1 cellular context compared by ENCODE assay signal in the genomic region with DNA sequence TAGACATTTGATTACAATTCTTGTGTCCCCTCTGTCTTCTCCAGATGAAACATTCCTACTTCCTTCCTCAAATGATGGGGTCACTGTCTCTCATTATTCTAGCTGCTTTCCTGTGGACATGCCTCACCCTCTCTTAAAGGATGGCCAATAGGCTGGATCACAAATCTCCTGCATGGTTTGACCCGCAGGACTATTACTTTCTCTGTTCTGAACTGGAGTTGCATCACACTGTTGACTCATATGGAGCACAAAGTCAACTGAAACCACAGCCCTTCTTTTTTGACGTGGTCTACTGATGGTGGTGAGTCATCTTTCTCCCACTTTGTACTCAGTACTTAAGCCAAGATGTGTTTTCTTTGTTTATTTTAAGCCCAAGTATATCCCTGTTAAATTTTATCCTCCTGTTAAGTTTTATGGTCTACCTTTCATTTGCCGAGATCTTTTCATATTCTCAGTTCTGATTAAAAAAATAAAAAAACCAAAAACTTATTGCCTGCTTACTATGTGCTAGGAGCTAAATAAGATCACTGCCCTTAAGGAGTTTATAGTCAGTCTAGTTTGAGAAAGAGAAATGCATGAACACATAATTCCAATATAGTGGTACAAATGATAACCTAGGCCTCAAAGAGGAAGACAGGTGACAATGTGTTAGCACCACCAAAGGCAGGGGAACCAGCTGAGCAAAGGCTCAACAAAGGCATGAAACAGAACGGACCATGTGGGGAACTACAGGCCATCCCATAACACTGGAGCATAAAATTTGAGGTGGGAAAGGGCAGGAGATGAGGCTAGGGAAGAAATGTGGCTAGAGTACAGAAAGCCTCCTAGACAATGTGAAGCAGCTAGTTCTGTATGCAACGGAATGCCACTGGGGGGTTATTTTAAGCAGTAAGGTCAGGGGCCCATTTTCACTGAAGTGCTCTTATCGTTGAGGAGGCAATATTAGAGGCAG.
A peak's percentile ranks its signal among the peaks of the same experiment; 100 is the strongest.
TF ChIP-seq lines count a peak whose summit lies in the region.

No MANE protein-coding gene starts in this region.

TF ChIP-seq in HEK293, 187 proteins besides CTCF, POLR2A, EP300 and RAD21 (continued from another document and continues in another):
- TF ChIP-seq, protein P1, sequence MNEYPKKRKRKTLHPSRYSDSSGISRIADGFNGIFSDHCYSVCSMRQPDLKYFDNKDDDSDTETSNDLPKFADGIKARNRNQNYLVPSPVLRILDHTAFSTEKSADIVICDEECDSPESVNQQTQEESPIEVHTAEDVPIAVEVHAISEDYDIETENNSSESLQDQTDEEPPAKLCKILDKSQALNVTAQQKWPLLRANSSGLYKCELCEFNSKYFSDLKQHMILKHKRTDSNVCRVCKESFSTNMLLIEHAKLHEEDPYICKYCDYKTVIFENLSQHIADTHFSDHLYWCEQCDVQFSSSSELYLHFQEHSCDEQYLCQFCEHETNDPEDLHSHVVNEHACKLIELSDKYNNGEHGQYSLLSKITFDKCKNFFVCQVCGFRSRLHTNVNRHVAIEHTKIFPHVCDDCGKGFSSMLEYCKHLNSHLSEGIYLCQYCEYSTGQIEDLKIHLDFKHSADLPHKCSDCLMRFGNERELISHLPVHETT (tag by site-specific recombination; IDR thresholded peaks at IDR 0.05), result peak; percentile 70
- peak; percentile 88; the same call in 1 of the 2 replicates for TF ChIP-seq ZNF324 (tag by site-specific recombination; IDR thresholded peaks at IDR 0.05)
- TF ChIP-seq OSR2 (tag by site-specific recombination; IDR thresholded peaks at IDR 0.05), result peak; percentile 73; the same call in 1 of the 2 replicates
- no peak for TF ChIP-seq KLF9 (tag by site-specific recombination; IDR thresholded peaks at IDR 0.05; ENCODE audit: low read depth)
- TF ChIP-seq TCF7L2 (IDR thresholded peaks at IDR 0.05; ENCODE audit: borderline replicate concordance, low read depth, low read length), result 0 out of 2 replicates have a peak, but pooled peaks have one; percentile 18
- no peak for TF ChIP-seq ZNF292 (tag by site-specific recombination; IDR thresholded peaks at IDR 0.05; ENCODE audit: borderline replicate concordance, low read depth)
- TF ChIP-seq, protein P2, sequence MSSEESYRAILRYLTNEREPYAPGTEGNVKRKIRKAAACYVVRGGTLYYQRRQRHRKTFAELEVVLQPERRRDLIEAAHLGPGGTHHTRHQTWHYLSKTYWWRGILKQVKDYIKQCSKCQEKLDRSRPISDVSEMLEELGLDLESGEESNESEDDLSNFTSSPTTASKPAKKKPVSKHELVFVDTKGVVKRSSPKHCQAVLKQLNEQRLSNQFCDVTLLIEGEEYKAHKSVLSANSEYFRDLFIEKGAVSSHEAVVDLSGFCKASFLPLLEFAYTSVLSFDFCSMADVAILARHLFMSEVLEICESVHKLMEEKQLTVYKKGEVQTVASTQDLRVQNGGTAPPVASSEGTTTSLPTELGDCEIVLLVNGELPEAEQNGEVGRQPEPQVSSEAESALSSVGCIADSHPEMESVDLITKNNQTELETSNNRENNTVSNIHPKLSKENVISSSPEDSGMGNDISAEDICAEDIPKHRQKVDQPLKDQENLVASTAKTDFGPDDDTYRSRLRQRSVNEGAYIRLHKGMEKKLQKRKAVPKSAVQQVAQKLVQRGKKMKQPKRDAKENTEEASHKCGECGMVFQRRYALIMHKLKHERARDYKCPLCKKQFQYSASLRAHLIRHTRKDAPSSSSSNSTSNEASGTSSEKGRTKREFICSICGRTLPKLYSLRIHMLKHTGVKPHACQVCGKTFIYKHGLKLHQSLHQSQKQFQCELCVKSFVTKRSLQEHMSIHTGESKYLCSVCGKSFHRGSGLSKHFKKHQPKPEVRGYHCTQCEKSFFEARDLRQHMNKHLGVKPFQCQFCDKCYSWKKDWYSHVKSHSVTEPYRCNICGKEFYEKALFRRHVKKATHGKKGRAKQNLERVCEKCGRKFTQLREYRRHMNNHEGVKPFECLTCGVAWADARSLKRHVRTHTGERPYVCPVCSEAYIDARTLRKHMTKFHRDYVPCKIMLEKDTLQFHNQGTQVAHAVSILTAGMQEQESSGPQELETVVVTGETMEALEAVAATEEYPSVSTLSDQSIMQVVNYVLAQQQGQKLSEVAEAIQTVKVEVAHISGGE (tag by site-specific recombination; conservative IDR thresholded peaks at IDR 0.05; ENCODE audit: low read depth), result no peak
- 0 out of 2 replicates have a peak, but pooled peaks have one; percentile 9 for TF ChIP-seq SCRT2 (tag by site-specific recombination; IDR thresholded peaks at IDR 0.05)
- TF ChIP-seq ZBTB1 (tag by site-specific recombination; IDR thresholded peaks at IDR 0.05), result 0 out of 2 replicates have a peak, but pooled peaks have one; percentile 39
- TF ChIP-seq, protein P3, sequence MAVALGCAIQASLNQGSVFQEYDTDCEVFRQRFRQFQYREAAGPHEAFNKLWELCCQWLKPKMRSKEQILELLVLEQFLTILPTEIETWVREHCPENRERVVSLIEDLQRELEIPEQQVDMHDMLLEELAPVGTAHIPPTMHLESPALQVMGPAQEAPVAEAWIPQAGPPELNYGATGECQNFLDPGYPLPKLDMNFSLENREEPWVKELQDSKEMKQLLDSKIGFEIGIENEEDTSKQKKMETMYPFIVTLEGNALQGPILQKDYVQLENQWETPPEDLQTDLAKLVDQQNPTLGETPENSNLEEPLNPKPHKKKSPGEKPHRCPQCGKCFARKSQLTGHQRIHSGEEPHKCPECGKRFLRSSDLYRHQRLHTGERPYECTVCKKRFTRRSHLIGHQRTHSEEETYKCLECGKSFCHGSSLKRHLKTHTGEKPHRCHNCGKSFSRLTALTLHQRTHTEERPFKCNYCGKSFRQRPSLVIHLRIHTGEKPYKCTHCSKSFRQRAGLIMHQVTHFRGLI (tag by site-specific recombination; IDR thresholded peaks at IDR 0.05), result 0 out of 2 replicates have a peak, but pooled peaks have one; percentile 38
- TF ChIP-seq, protein P4, sequence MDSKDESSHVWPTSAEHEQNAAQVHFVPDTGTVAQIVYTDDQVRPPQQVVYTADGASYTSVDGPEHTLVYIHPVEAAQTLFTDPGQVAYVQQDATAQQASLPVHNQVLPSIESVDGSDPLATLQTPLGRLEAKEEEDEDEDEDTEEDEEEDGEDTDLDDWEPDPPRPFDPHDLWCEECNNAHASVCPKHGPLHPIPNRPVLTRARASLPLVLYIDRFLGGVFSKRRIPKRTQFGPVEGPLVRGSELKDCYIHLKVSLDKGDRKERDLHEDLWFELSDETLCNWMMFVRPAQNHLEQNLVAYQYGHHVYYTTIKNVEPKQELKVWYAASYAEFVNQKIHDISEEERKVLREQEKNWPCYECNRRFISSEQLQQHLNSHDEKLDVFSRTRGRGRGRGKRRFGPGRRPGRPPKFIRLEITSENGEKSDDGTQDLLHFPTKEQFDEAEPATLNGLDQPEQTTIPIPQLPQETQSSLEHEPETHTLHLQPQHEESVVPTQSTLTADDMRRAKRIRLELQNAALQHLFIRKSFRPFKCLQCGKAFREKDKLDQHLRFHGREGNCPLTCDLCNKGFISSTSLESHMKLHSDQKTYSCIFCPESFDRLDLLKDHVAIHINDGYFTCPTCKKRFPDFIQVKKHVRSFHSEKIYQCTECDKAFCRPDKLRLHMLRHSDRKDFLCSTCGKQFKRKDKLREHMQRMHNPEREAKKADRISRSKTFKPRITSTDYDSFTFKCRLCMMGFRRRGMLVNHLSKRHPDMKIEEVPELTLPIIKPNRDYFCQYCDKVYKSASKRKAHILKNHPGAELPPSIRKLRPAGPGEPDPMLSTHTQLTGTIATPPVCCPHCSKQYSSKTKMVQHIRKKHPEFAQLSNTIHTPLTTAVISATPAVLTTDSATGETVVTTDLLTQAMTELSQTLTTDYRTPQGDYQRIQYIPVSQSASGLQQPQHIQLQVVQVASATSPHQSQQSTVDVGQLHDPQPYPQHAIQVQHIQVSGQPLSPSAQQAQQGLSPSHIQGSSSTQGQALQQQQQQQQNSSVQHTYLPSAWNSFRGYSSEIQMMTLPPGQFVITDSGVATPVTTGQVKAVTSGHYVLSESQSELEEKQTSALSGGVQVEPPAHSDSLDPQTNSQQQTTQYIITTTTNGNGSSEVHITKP (tag by site-specific recombination; IDR thresholded peaks at IDR 0.05), result peak; percentile 90
- no peak for TF ChIP-seq ZIC2 (tag by site-specific recombination; IDR thresholded peaks at IDR 0.05)
- TF ChIP-seq ZNF510 (tag by site-specific recombination; IDR thresholded peaks at IDR 0.05; ENCODE audit: insufficient replicate concordance), result peak; percentile 37
- peak; percentile 70 for TF ChIP-seq ZFP69B (tag by site-specific recombination; IDR thresholded peaks at IDR 0.05)
- peak; percentile 41; the same call in 1 of the 2 replicates for TF ChIP-seq ZSCAN23 (tag by site-specific recombination; IDR thresholded peaks at IDR 0.05)
- TF ChIP-seq ZNF133 (tag by site-specific recombination; IDR thresholded peaks at IDR 0.05), result no peak
- TF ChIP-seq ZNF610 (tag by site-specific recombination; IDR thresholded peaks at IDR 0.05; ENCODE audit: borderline replicate concordance), result no peak
- TF ChIP-seq REPIN1 (tag by site-specific recombination; IDR thresholded peaks at IDR 0.05; ENCODE audit: low read depth), result no peak
- TF ChIP-seq MZF1 (tag by site-specific recombination; IDR thresholded peaks at IDR 0.05; ENCODE audit: borderline replicate concordance), result no peak
- no peak for TF ChIP-seq ZNF792 (tag by site-specific recombination; IDR thresholded peaks at IDR 0.05)
- no peak for TF ChIP-seq ZNF221 (tag by site-specific recombination; IDR thresholded peaks at IDR 0.05; ENCODE audit: borderline replicate concordance)
- TF ChIP-seq IKZF3 (tag by site-specific recombination; IDR thresholded peaks at IDR 0.05), result peak; percentile 76
- no peak for TF ChIP-seq ZNF624 (tag by site-specific recombination; IDR thresholded peaks at IDR 0.05)
- TF ChIP-seq ZSCAN30 (tag by site-specific recombination; IDR thresholded peaks at IDR 0.05), result peak; percentile 29; the same call in 1 of the 2 replicates
- TF ChIP-seq, protein P5, sequence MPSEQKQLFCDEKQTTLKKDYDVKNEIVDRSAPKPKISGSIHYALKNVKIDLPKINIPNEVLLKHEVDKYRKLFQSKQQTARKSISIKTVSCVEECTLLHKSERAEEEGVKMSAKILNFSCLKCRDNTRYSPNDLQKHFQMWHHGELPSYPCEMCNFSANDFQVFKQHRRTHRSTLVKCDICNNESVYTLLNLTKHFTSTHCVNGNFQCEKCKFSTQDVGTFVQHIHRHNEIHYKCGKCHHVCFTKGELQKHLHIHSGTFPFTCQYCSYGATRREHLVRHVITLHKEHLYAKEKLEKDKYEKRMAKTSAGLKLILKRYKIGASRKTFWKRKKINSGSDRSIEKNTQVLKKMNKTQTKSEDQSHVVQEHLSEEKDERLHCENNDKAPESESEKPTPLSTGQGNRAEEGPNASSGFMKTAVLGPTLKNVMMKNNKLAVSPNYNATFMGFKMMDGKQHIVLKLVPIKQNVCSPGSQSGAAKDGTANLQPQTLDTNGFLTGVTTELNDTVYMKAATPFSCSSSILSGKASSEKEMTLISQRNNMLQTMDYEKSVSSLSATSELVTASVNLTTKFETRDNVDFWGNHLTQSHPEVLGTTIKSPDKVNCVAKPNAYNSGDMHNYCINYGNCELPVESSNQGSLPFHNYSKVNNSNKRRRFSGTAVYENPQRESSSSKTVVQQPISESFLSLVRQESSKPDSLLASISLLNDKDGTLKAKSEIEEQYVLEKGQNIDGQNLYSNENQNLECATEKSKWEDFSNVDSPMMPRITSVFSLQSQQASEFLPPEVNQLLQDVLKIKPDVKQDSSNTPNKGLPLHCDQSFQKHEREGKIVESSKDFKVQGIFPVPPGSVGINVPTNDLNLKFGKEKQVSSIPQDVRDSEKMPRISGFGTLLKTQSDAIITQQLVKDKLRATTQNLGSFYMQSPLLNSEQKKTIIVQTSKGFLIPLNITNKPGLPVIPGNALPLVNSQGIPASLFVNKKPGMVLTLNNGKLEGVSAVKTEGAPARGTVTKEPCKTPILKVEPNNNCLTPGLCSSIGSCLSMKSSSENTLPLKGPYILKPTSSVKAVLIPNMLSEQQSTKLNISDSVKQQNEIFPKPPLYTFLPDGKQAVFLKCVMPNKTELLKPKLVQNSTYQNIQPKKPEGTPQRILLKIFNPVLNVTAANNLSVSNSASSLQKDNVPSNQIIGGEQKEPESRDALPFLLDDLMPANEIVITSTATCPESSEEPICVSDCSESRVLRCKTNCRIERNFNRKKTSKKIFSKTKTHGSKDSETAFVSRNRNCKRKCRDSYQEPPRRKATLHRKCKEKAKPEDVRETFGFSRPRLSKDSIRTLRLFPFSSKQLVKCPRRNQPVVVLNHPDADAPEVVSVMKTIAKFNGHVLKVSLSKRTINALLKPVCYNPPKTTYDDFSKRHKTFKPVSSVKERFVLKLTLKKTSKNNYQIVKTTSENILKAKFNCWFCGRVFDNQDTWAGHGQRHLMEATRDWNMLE (tag by site-specific recombination; conservative IDR thresholded peaks at IDR 0.05; ENCODE audit: low read depth), result peak; percentile 60; the same call in 1 of the 2 replicates
- peak; percentile 24; the same call in 1 of the 2 replicates for TF ChIP-seq MYNN (tag by site-specific recombination; IDR thresholded peaks at IDR 0.05; ENCODE audit: borderline replicate concordance)
- TF ChIP-seq ZNF560 (tag by site-specific recombination; IDR thresholded peaks at IDR 0.05; ENCODE audit: borderline replicate concordance), result no peak
- no peak for TF ChIP-seq ZNF132 (tag by site-specific recombination; IDR thresholded peaks at IDR 0.05; ENCODE audit: borderline replicate concordance)
- TF ChIP-seq ZXDB (tag by site-specific recombination; IDR thresholded peaks at IDR 0.05), result peak; percentile 37
- TF ChIP-seq, protein P6, sequence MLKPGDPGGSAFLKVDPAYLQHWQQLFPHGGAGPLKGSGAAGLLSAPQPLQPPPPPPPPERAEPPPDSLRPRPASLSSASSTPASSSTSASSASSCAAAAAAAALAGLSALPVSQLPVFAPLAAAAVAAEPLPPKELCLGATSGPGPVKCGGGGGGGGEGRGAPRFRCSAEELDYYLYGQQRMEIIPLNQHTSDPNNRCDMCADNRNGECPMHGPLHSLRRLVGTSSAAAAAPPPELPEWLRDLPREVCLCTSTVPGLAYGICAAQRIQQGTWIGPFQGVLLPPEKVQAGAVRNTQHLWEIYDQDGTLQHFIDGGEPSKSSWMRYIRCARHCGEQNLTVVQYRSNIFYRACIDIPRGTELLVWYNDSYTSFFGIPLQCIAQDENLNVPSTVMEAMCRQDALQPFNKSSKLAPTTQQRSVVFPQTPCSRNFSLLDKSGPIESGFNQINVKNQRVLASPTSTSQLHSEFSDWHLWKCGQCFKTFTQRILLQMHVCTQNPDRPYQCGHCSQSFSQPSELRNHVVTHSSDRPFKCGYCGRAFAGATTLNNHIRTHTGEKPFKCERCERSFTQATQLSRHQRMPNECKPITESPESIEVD (tag by site-specific recombination; IDR thresholded peaks at IDR 0.05), result peak; percentile 85
- TF ChIP-seq ZNF23 (tag by site-specific recombination; IDR thresholded peaks at IDR 0.05; ENCODE audit: borderline replicate concordance), result no peak
- TF ChIP-seq ZNF629 (tag by site-specific recombination; IDR thresholded peaks at IDR 0.05), result peak; percentile 98
- TF ChIP-seq ZNF658 (tag by site-specific recombination; IDR thresholded peaks at IDR 0.05), result no peak
- TF ChIP-seq KLF8 (tag by site-specific recombination; IDR thresholded peaks at IDR 0.05), result peak; percentile 58; the same call in 1 of the 2 replicates
